Comparison of ENCODE assay signal across 8 cellular contexts in the genomic region with DNA sequence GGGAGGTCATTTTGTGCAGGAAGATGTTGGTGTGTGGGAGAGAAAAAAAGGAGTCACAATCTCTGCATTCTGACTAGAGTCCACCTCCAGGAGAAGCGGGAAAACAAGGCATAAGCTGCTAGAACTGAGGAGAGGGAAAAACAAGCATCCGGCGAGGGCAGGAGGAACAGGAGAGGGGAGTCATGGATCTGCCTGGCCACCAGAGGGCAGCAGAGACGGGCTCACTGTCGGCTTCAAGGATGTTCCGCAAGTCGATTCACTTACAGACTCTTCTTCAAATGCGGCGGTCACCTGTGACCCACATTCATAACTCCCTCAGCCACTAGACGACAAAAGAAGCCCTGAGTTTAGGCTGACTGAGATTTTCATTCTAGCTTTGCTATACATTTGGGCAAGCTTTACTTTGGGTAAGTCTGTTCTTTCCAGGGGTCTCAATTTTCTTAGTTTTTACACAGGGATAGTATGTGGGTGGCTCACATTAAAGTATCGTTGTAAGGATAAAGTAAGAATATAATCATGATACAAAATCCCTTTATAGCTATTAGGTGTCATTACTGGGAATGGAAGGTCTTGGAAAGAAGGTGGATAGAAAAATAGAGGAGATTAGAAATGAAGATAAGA. TPM values are rescaled to one million over a fixed set of nuclear protein-coding genes. Genes with fewer than 3 reads are reported as not detected.
A peak's percentile ranks its signal among the peaks of the same experiment; 100 is the strongest.
DNase-seq lines count a peak whose midpoint lies in the region; ATAC-seq and TF ChIP-seq lines count a peak whose summit lies in the region.

No MANE protein-coding gene starts in this region.

- no peak overlapping the region for H3K9ac ChIP-seq in IMR-90 (ENCODE audit: low read depth, low read length)

- CTCF ChIA-PET in IMR-90 (lab: Yijun Ruan, JAX), result interaction anchor here (1.0 to 2.0 kb wide), 10 partner anchors 13 to 455 kb away, joined by 3 to 9 read pairs (median 4); no protein-coding TSS in a partner anchor
- CTCF ChIA-PET in PC-9 (lab: Charles Lee), result interaction anchor here (0.6 to 0.9 kb wide), 2 partner anchors 190 to 278 kb away, joined by 3 to 4 read pairs; no protein-coding TSS in a partner anchor

- no peak overlapping the region for H3K18ac ChIP-seq in IMR-90 (ENCODE audit: low read depth, low read length)

- TF ChIP-seq POLR2A in IMR-90 (IDR thresholded peaks at IDR 0.05; ENCODE audit: low read depth, low read length), result no peak

- no peaks in the 10 kb centered on the region for H3K79me2 ChIP-seq in PC-9 (ENCODE audit: low read depth)

- H3K14ac ChIP-seq in IMR-90 (replicated peaks; ENCODE audit: low read depth, low read length), result no peak overlapping the region

- no peak overlapping the region for H4K8ac ChIP-seq in IMR-90 (ENCODE audit: low read depth in 2 of 2, low read length in 2 of 2)

- POLR2A ChIA-PET in IMR-90 (lab: Charles Lee; ENCODE audit: unreplicated experiment), result no interaction called here
- POLR2A ChIA-PET in PC-9 (lab: Charles Lee; ENCODE audit: unreplicated experiment), result no interaction called here

- intact Hi-C loops in IMR-90 (cut with micrococcal nuclease), result loop anchor here (1.0 to 5.0 kb wide), 5 partner anchors 168 to 384 kb away; no protein-coding TSS in a partner anchor
- intact Hi-C loops in PC-9 (cut with micrococcal nuclease; ENCODE audit: unreplicated experiment), result loop anchor here (2.0 to 10.0 kb wide), 4 partner anchors 169 to 867 kb away; partner anchors contain the start of genes ATP6V1G2 and NFKBIL1

- H3K27me3 ChIP-seq in IMR-90 (ENCODE audit: control insufficient read depth, insufficient read depth, low read length), result peaks cover 24% of the 10 kb centered on the region
- H3K27me3 ChIP-seq in PC-9 (ENCODE audit: insufficient read depth, low read depth), result peaks cover 44% of the 10 kb centered on the region

- peak; percentile 93 for ATAC-seq in IMR-90 (ENCODE audit: low read depth)
- no peak for ATAC-seq in GM21360 (IDR thresholded peaks at IDR 0.05; ENCODE audit: unreplicated experiment)

- H3K4me1 ChIP-seq in IMR-90 (ENCODE audit: control insufficient read depth, insufficient read depth, low read length), result no peaks in the 10 kb centered on the region
- H3K4me1 ChIP-seq in PC-9 (replicated peaks; ENCODE audit: insufficient read depth), result no peaks in the 10 kb centered on the region

- peaks cover 31% of the 10 kb centered on the region for H3K4me1 Mint-ChIP-seq in nephron progenitor cell

- H3K4me2 ChIP-seq in IMR-90 (ENCODE audit: low read depth, low read length), result no peak overlapping the region
- no peak overlapping the region for H3K4me2 ChIP-seq in PC-9

- WGBS in IMR-90 (ENCODE audit: extremely low coverage in 2 of 2, insufficient read length in 1 of 2), 2 experiments, result no CpG with 5 or more reads among the region's 11 CpGs

- no peak overlapping the region for H3K23ac ChIP-seq in IMR-90 (ENCODE audit: low read depth, low read length)

- no peak overlapping the region for H3K4ac ChIP-seq in IMR-90 (ENCODE audit: low read depth, low read length)

- H4K20me1 ChIP-seq in IMR-90 (ENCODE audit: insufficient read depth, low read length) (no peaks in the 10 kb centered on the region), PC-9 (ENCODE audit: insufficient read depth) (no peaks in the 10 kb centered on the region)

- H3K27ac ChIP-seq in IMR-90 (ENCODE audit: insufficient read depth, low read length), result no peak overlapping the region
- no peak overlapping the region for H3K27ac ChIP-seq in PC-9

- H3K9me3 Mint-ChIP-seq in nephron progenitor cell, result peaks cover 3% of the 10 kb centered on the region

- H3K27ac Mint-ChIP-seq in nephron progenitor cell, result no peak overlapping the region

- H4K91ac ChIP-seq in IMR-90 (ENCODE audit: insufficient read depth, low read depth, low read length), result no peak overlapping the region

- no peak overlapping the region for H3K4me3 Mint-ChIP-seq in nephron progenitor cell

- no peak overlapping the region for H2BK15ac ChIP-seq in IMR-90 (ENCODE audit: low read depth, low read length)

- peaks cover 40% of the 10 kb centered on the region for H3K27me3 Mint-ChIP-seq in nephron progenitor cell (ENCODE audit: low read depth, poor library complexity)

- no peaks in the 10 kb centered on the region for H3F3A ChIP-seq in PC-9 (ENCODE audit: insufficient read depth, low read depth)

- peak; percentile 72 for TF ChIP-seq RAD21 in IMR-90 (IDR thresholded peaks at IDR 0.05; ENCODE audit: low read length)

- H3K9me2 ChIP-seq in PC-9 (ENCODE audit: insufficient read depth), result no peaks in the 10 kb centered on the region

- dilution Hi-C loops in IMR-90 (cut with HindIII; ENCODE audit: low sequenced_read_pairs, unreplicated experiment), result no loop called here

- no peak overlapping the region for H4K5ac ChIP-seq in IMR-90 (ENCODE audit: low read depth, low read length)

- no peaks in the 10 kb centered on the region for H3K36me3 Mint-ChIP-seq in nephron progenitor cell (ENCODE audit: low read depth)

- H3K9me3 ChIP-seq in IMR-90 (ENCODE audit: control insufficient read depth, insufficient read depth, low read length) (no peaks in the 10 kb centered on the region), PC-9 (ENCODE audit: insufficient read depth, low read depth) (no peaks in the 10 kb centered on the region)

- no peaks in the 10 kb centered on the region for H3K9me1 ChIP-seq in IMR-90 (ENCODE audit: insufficient read depth, low read length)

- H3K56ac ChIP-seq in IMR-90 (ENCODE audit: extremely low read depth, insufficient read depth, low read length), result no peak overlapping the region

- H3K36me3 ChIP-seq in IMR-90 (ENCODE audit: control insufficient read depth, insufficient read depth, low read length) (no peaks in the 10 kb centered on the region), PC-9 (ENCODE audit: low read depth) (no peaks in the 10 kb centered on the region)

- H2AK5ac ChIP-seq in IMR-90 (ENCODE audit: low read depth, low read length), result no peak overlapping the region

- no peak overlapping the region for H2BK120ac ChIP-seq in IMR-90 (ENCODE audit: low read depth, low read length)

- H2AFZ ChIP-seq in IMR-90 (replicated peaks; ENCODE audit: low read length, poor library complexity) (peak overlapping the region; percentile 67), PC-9 (no peak overlapping the region)

- no peak overlapping the region for H2BK20ac ChIP-seq in IMR-90 (ENCODE audit: low read depth, low read length)

- H2AK9ac ChIP-seq in IMR-90 (replicated peaks; ENCODE audit: low read depth, low read length, poor library complexity), result no peak overlapping the region

- TF ChIP-seq CTCF in IMR-90 (conservative IDR thresholded peaks at IDR 0.05; ENCODE audit: low read depth, low read length) (peak; percentile 83), PC-9 (conservative IDR thresholded peaks at IDR 0.05) (peak; percentile 88), fibroblast of mammary gland (conservative IDR thresholded peaks at IDR 0.05; ENCODE audit: control insufficient read depth, insufficient read depth, low read depth, low read length) (peak; percentile 97), nephron progenitor cell (IDR thresholded peaks at IDR 0.05) (peak; percentile 96)

- in situ Hi-C loops in IMR-90 (cut with MboI; ENCODE audit: low sequenced_read_pairs), result loop anchor here (5.0 to 10.0 kb wide), 2 partner anchors 166 to 281 kb away; no protein-coding TSS in a partner anchor

- peak; percentile 87 for DNase-seq in DMS53 (lab: John Stamatoyannopoulos, UW)
- peak; percentile 69 for DNase-seq in IMR-90
- DNase-seq in PC-9, result peak; percentile 38 to 75
- DNase-seq in activated T-cell treated with anti-CD3 and anti-CD28 coated beads, Interleukin-2, amount 50 U/mL, for 48 hours, result peak; percentile 81 to 87
- DNase-seq in fibroblast of mammary gland (ENCODE audit: low read depth), result peak; percentile 70
- peak; percentile 93 for DNase-seq in nephron progenitor cell
- peak; percentile 47 to 84 (median 76) for DNase-seq in stimulated activated naive CD4-positive, alpha-beta T cell (lab: John Stamatoyannopoulos, UW)

- H3K4me3 ChIP-seq in IMR-90 (ENCODE audit: insufficient read depth, low read depth, low read length), result no peak overlapping the region
- no peak overlapping the region for H3K4me3 ChIP-seq in PC-9
- H3K4me3 ChIP-seq in fibroblast of mammary gland (ENCODE audit: control insufficient read depth, low read depth, low read length), result no peak overlapping the region

- no peak overlapping the region for H2BK5ac ChIP-seq in IMR-90 (ENCODE audit: low read depth, low read length, poor library complexity, severe bottlenecking)

- H3K79me1 ChIP-seq in IMR-90 (ENCODE audit: low read depth in 1 of 2, low read length in 2 of 2), result no peaks in the 10 kb centered on the region

- BruUV-seq in IMR-90 (replicated peaks; lab: Mats Ljungman, UMichigan) (no TSS peak), PC-9 (replicated peaks; lab: Mats Ljungman, UMichigan) (no TSS peak)

TF ChIP-seq in IMR-90, 13 proteins besides CTCF, POLR2A, EP300 and RAD21:
- no peak for TF ChIP-seq MAZ (IDR thresholded peaks at IDR 0.05; ENCODE audit: borderline replicate concordance, low read depth, low read length)
- TF ChIP-seq USF2 (IDR thresholded peaks at IDR 0.05; ENCODE audit: low read depth, low read length), result no peak
- TF ChIP-seq BHLHE40 (IDR thresholded peaks at IDR 0.05; ENCODE audit: low read depth, low read length), result no peak
- peak; percentile 74 for TF ChIP-seq SMC3 (IDR thresholded peaks at IDR 0.05; ENCODE audit: low read depth, low read length)

RNA-seq across cellular contexts. Expression of gene BTNL2, which starts 6.6 kb away (rescaled TPM):
- total RNA-seq in IMR-90 (2012; rRNA removed), result not detected in 2 replicates
- polyA plus RNA-seq in IMR-90 (2012; rRNA removed), result not detected in 2 replicates
- polyA plus RNA-seq in IMR-90 (2012; cell fraction: cytosol; rRNA removed), result not detected in 2 replicates
- not detected in 2 replicates for polyA plus RNA-seq in IMR-90 (2012; cell fraction: nucleus; rRNA removed; ENCODE audit: low replicate concordance)
- total RNA-seq in PC-9 (2021), result not detected in 2 replicates

RNA-seq across cellular contexts. Expression of gene HLA-DRA, which starts 26.1 kb away (rescaled TPM):
- total RNA-seq in IMR-90 (2012; rRNA removed), result not detected in 2 replicates
- not detected in 2 replicates for polyA plus RNA-seq in IMR-90 (2012; rRNA removed)
- not detected in 2 replicates for polyA plus RNA-seq in IMR-90 (2012; cell fraction: cytosol; rRNA removed)
- not detected in 2 replicates for polyA plus RNA-seq in IMR-90 (2012; cell fraction: nucleus; rRNA removed; ENCODE audit: low replicate concordance)
- total RNA-seq in PC-9 (2021), result not detected in 2 replicates

RNA-seq across cellular contexts. Expression of gene TSBP1, which starts 41.8 kb away (rescaled TPM):
- total RNA-seq in IMR-90 (2012; rRNA removed) (not detected in 2 replicates), PC-9 (2021) (not detected in 2 replicates)
- polyA plus RNA-seq in IMR-90 (2012; rRNA removed), result not detected in 2 replicates
- not detected in 2 replicates for polyA plus RNA-seq in IMR-90 (2012; cell fraction: cytosol; rRNA removed)
- not detected in 2 replicates for polyA plus RNA-seq in IMR-90 (2012; cell fraction: nucleus; rRNA removed; ENCODE audit: low replicate concordance)
